1 cellular context compared by ENCODE assay signal in genomic region chr5:6687501-6687900, GRCh38.
TF ChIP-seq lines count a peak whose summit lies in the region.

No MANE protein-coding gene starts in this region.

TF ChIP-seq in WTC11, 78 proteins besides CTCF, POLR2A, EP300 and RAD21 (continued from another document):
- no peak for TF ChIP-seq MLX (CRISPR knock-in tag; IDR thresholded peaks at IDR 0.05)
TF ChIP-seq in WTC11: peak in this region for 0.
